In genomic region chr22:45574069-45574703, GRCh38 we compare ENCODE assay signal across 30 cellular contexts.
DNase-seq lines count a peak whose midpoint lies in the region; ATAC-seq, FAIRE-seq and TF ChIP-seq lines count a peak whose summit lies in the region.
"Had no signal": no experiment of that assay in that cellular context is flagged by ENCODE, and none has a peak within 500 bp of the region (broad histone marks: within the 10 kb centered on the region; RNA-seq: fewer than 3 reads in every experiment).

No MANE protein-coding gene starts in this region.

- H3K4me1 Mint-ChIP-seq in progenitor cell of endocrine pancreas (ENCODE audit: low read depth) = no peaks in the 10 kb centered on the region
- H3K4me1 Mint-ChIP-seq: H9, nephron had no signal

- H4K20me1 ChIP-seq in H1 (replicated peaks in 1 of 2; ENCODE audit: control insufficient read depth in 1 of 2, insufficient read depth in 2 of 2, low read length in 2 of 2) = peaks cover 0 to 1% of the 10 kb centered on the region in 2 experiments

- no peak for TF ChIP-seq POLR2A in H1 (IDR thresholded peaks at IDR 0.05; ENCODE audit: control extremely low read depth in 1 of 2, low read depth in 2 of 2, low read length in 2 of 2)

- FAIRE-seq in H1 (lab: Jason Lieb, UNC) = no peak
- FAIRE-seq: endometrium, GM12891 had no signal

- TF ChIP-seq RAD21 in H1 (IDR thresholded peaks at IDR 0.05 in 1 of 2, conservative IDR thresholded peaks at IDR 0.05 in 1 of 2; ENCODE audit: low read depth in 2 of 2, low read length in 2 of 2) = no peak

- H3K27me3 ChIP-seq in H1 (replicated peaks in 1 of 4; ENCODE audit: control insufficient read depth in 3 of 4, extremely low read depth in 1 of 4, insufficient read depth in 3 of 4, low read length in 3 of 4) (no peaks in the 10 kb centered on the region), upper lobe of right lung (peaks cover 12% of the 10 kb centered on the region)
- H3K27me3 ChIP-seq: brain microvascular endothelial cell, upper lobe of left lung had no signal

- H2BK12ac ChIP-seq in H1 (ENCODE audit: low read depth, low read length) = no peak overlapping the region

- intact Hi-C loops in upper lobe of right lung (cut with DNase I) = no loop called here
- intact Hi-C loops in left colon (cut with DNase I, micrococcal nuclease) = no loop called here

- H3K4ac ChIP-seq in H1 (replicated peaks; ENCODE audit: insufficient read length, low read depth, low read length) = no peak overlapping the region

- no peak overlapping the region for H2BK120ac ChIP-seq in H1 (replicated peaks; ENCODE audit: low read depth, low read length)

- H3K9me3 ChIP-seq in H1 (ENCODE audit: insufficient read depth in 2 of 2, low read depth in 1 of 2, low read length in 1 of 2) = peaks cover 0 to 5% of the 10 kb centered on the region in 2 experiments; a peak in 2 of 4 replicates
- peaks cover 5% of the 10 kb centered on the region for H3K9me3 ChIP-seq in upper lobe of right lung

- H3K23ac ChIP-seq in H1 (ENCODE audit: insufficient read length) = no peak overlapping the region

- 91% methylated on average over 23 of the region's 23 CpGs; no CpG with 5 or more reads in 1 of the 2 experiments for whole genome bisulfite sequencing in H1 (ENCODE audit: extremely low coverage in 1 of 2, insufficient coverage in 1 of 2, insufficient read length in 1 of 2, insufficient replicate concordance in 2 of 2, low coverage in 1 of 2, low lambda C conversion rate in 2 of 2, missing lambda C conversion rate in 1 of 2), 2 experiments

- H3K4me2 ChIP-seq in H1 (ENCODE audit: insufficient read depth in 1 of 2, low read depth in 2 of 2, low read length in 2 of 2) = no peak overlapping the region
- H3K4me2 ChIP-seq: KMS-11 had no signal

- H3K4me3 ChIP-seq in H1 (ENCODE audit: extremely low read depth in 1 of 4, insufficient read depth in 2 of 4, low read depth in 3 of 4, low read length in 4 of 4) (no peak overlapping the region), upper lobe of right lung (no peak overlapping the region)
- H3K4me3 ChIP-seq: esophagus muscularis mucosa, heart left ventricle, lung, skin epidermis, upper lobe of left lung had no signal

- H3K4me1 ChIP-seq in H1 (replicated peaks in 1 of 4; ENCODE audit: control insufficient read depth in 3 of 4, insufficient read depth in 4 of 4, low read length in 3 of 4) (no peaks in the 10 kb centered on the region), upper lobe of right lung (peaks cover 3% of the 10 kb centered on the region)

- no peak overlapping the region for H3K27ac Mint-ChIP-seq in progenitor cell of endocrine pancreas
- H3K27ac Mint-ChIP-seq: activated CD8-positive, alpha-beta T cell treated with anti-CD3 and anti-CD28 coated beads for 36 hours; CD4-positive, alpha-beta memory T cell; H9; nephron had no signal

- no peak for TF ChIP-seq CTCF in H1 (IDR thresholded peaks at IDR 0.05; ENCODE audit: control extremely low read depth in 1 of 3, insufficient read depth in 1 of 3, low read depth in 1 of 3, low read length in 3 of 3)
- no peak for TF ChIP-seq CTCF in upper lobe of right lung (IDR thresholded peaks at IDR 0.05)
- TF ChIP-seq CTCF in progenitor cell of endocrine pancreas (IDR thresholded peaks at IDR 0.05; ENCODE audit: unreplicated experiment) = no peak

- DNase-seq in NCI-H1694 (lab: John Stamatoyannopoulos, UW) = peak; percentile 13
- DNase-seq in NCI-H1694 treated with DMSO at 0.1 percent for 48 hours (lab: John Stamatoyannopoulos, UW) = no peak
- DNase-seq in KBM-7 = peak; percentile 53
- no peak for DNase-seq in H1 (ENCODE audit: low read depth in 1 of 2, low spot score in 2 of 2)
- DNase-seq in upper lobe of right lung = peak; percentile 60
- no peak for DNase-seq in progenitor cell of endocrine pancreas (ENCODE audit: low spot score, unreplicated experiment)
- no peak for DNase-seq in left colon
- DNase-seq: activated CD4-positive, alpha-beta T cell treated with anti-CD3 and anti-CD28 coated beads for 1 hour; activated CD8-positive, alpha-beta memory T cell treated with anti-CD3 and anti-CD28 coated beads, Interleukin-2, amount 50 U/mL, for 48 hours; activated CD8-positive, alpha-beta T cell treated with anti-CD3 and anti-CD28 coated beads for 36 hours; activated naive CD4-positive, alpha-beta T cell treated with anti-CD3 and anti-CD28 coated beads, Interleukin-2, amount 50 U/mL, for 16 hours; amniotic stem cell; brain microvascular endothelial cell; CD4-positive, alpha-beta memory T cell; cerebellar nuclear complex; foreskin fibroblast; H9; heart left ventricle; NCI-H146; stimulated activated naive CD4-positive, alpha-beta T cell; upper lobe of left lung had no signal

- H3K36me3 ChIP-seq in H1 (ENCODE audit: control insufficient read depth in 2 of 4, insufficient read depth in 4 of 4, low read length in 3 of 4) (0 out of 8 replicates have a peak, but pooled peaks cover 0 to 3% (median 0%) of the 10 kb centered on the region in 4 experiments), upper lobe of right lung (no peaks in the 10 kb centered on the region)
- H3K36me3 ChIP-seq: brain microvascular endothelial cell had no signal

- no peaks in the 10 kb centered on the region for H3K27me3 Mint-ChIP-seq in progenitor cell of endocrine pancreas

- H3K27ac ChIP-seq in H1 (ENCODE audit: low read depth, low read length) (no peak overlapping the region), upper lobe of right lung (no peak overlapping the region)
- H3K27ac ChIP-seq: brain microvascular endothelial cell, esophagus muscularis mucosa, heart left ventricle, KMS-11, skin epidermis, upper lobe of left lung had no signal

- POLR2A ChIA-PET in H1 (lab: Charles Lee; ENCODE audit: partially characterized antibody) = interaction anchor here (0.6 kb wide), 1 partner anchor 337 kb away, joined by 5 read pairs; no protein-coding TSS in a partner anchor

- CTCF ChIA-PET in H1 (lab: Charles Lee; ENCODE audit: partially characterized antibody) = interaction anchor here (0.9 to 3.1 kb wide), 11 partner anchors 9 to 395 kb away, joined by 3 to 17 read pairs (median 4); no protein-coding TSS in a partner anchor

- H3K23me2 ChIP-seq in H1 (ENCODE audit: low read depth, low read length) = no peaks in the 10 kb centered on the region

- no peak overlapping the region for H3K56ac ChIP-seq in H1 (replicated peaks; ENCODE audit: insufficient read length, low read depth, low read length)

- H2BK20ac ChIP-seq in H1 (ENCODE audit: low read length) = no peak overlapping the region

- TF ChIP-seq EP300 in H1 (IDR thresholded peaks at IDR 0.05; ENCODE audit: borderline replicate concordance in 1 of 2, low read depth in 2 of 2, low read length in 2 of 2) = no peak

- H3K79me2 ChIP-seq in H1 (ENCODE audit: control insufficient read depth in 1 of 2, insufficient read depth in 2 of 2, low read length in 2 of 2) = no peaks in the 10 kb centered on the region

- in situ Hi-C loops in KBM-7 (cut with MboI; ENCODE audit: low pct_unique_long_range_greater_than_20kb, low sequenced_read_pairs) = loop anchor here (10.0 kb wide), 3 partner anchors 71 to 551 kb away; no protein-coding TSS in a partner anchor

- no peak overlapping the region for H3K18ac ChIP-seq in H1 (ENCODE audit: extremely low read depth, low read length)

- H3K79me1 ChIP-seq in H1 (ENCODE audit: low read depth, low read length) = no peaks in the 10 kb centered on the region

- H3K36me3 Mint-ChIP-seq in progenitor cell of endocrine pancreas (ENCODE audit: insufficient read depth) = peaks cover 16% of the 10 kb centered on the region

- no peak overlapping the region for H2BK15ac ChIP-seq in H1 (ENCODE audit: low read length)

- peaks cover 11% of the 10 kb centered on the region for H3K9me3 Mint-ChIP-seq in progenitor cell of endocrine pancreas (ENCODE audit: low read depth)

- H4K5ac ChIP-seq in H1 (ENCODE audit: insufficient read length, low read depth, low read length) = no peak overlapping the region

- ATAC-seq in upper lobe of right lung (no peak), GM18498 (IDR thresholded peaks at IDR 0.05; ENCODE audit: unreplicated experiment) (no peak), left colon (no peak)
- ATAC-seq: activated CD8-positive, alpha-beta T cell treated with anti-CD3 and anti-CD28 coated beads for 36 hours; heart left ventricle; Panc1 had no signal

- H3K14ac ChIP-seq in H1 (ENCODE audit: insufficient read length) = no peak overlapping the region

- no peak overlapping the region for H2AFZ ChIP-seq in H1 (ENCODE audit: low read length)

- H3K9ac ChIP-seq in H1 (replicated peaks in 1 of 4; ENCODE audit: extremely low read depth in 1 of 4, low read depth in 3 of 4, low read length in 3 of 4) = no peak overlapping the region
- H3K9ac ChIP-seq: KMS-11 had no signal

- no peak overlapping the region for H4K91ac ChIP-seq in H1 (replicated peaks; ENCODE audit: insufficient read length, low read length)

- H3K4me3 Mint-ChIP-seq in progenitor cell of endocrine pancreas (ENCODE audit: low read depth) = no peak overlapping the region
- H3K4me3 Mint-ChIP-seq: activated CD8-positive, alpha-beta T cell treated with anti-CD3 and anti-CD28 coated beads for 36 hours; H9; nephron had no signal

- H2AK5ac ChIP-seq in H1 (ENCODE audit: low read depth, low read length) = 0 out of 2 replicates have a peak overlapping the region, but pooled peaks have one; percentile 57

- H2BK5ac ChIP-seq in H1 (ENCODE audit: low read depth, low read length) = no peak overlapping the region

- H4K8ac ChIP-seq in H1 (ENCODE audit: extremely low read depth, insufficient read depth, low read length) = no peak overlapping the region

Comparison
In these comparisons a context has a peak if more than half of its experiments do, and no peak if none do; other contexts are left out.
1. DNase-seq: peak in NCI-H1694 (single experiment), KBM-7 (single experiment) and upper lobe of right lung (single experiment); none in NCI-H1694 treated with DMSO at 0.1 percent for 48 hours (single experiment), H1 (0 of 2), progenitor cell of endocrine pancreas (single experiment) and left colon (0 of 2).